Comparison of ENCODE assay signal across 21 cellular contexts in genomic region chr15:22868928-22869327, GRCh38.
"Had no signal": no experiment of that assay in that cellular context is flagged by ENCODE, and none has a peak within 500 bp of the region (broad histone marks: within the 10 kb centered on the region; RNA-seq: fewer than 3 reads in every experiment).

No MANE protein-coding gene starts in this region.

- H3K27ac ChIP-seq: adrenal gland, thoracic aorta, upper lobe of left lung had no signal

- H3K4me1 ChIP-seq: adrenal gland, upper lobe of left lung had no signal

- H3K27ac Mint-ChIP-seq: activated CD4-positive, alpha-beta memory T cell treated with anti-CD3 and anti-CD28 coated beads, Interleukin-2, amount 10 ng/mL, durations not matched to agents 7 days and 5 days; activated CD8-positive, alpha-beta memory T cell treated with anti-CD3 and anti-CD28 coated beads, Interleukin-2, amount 10 ng/mL, durations not matched to agents 7 days and 5 days; activated naive CD4-positive, alpha-beta T cell treated with anti-CD3 and anti-CD28 coated beads for 36 hours; nephron had no signal

- DNase-seq: activated CD4-positive, alpha-beta memory T cell treated with anti-CD3 and anti-CD28 coated beads, Interleukin-2, amount 10 ng/mL, durations not matched to agents 7 days and 5 days; activated CD4-positive, alpha-beta T cell treated with anti-CD3 and anti-CD28 coated beads for 48 hours; activated CD4-positive, CD25-positive, alpha-beta regulatory T cell; activated CD8-positive, alpha-beta memory T cell treated with anti-CD3 and anti-CD28 coated beads, Interleukin-2, amount 10 ng/mL, durations not matched to agents 7 days and 5 days; activated naive CD4-positive, alpha-beta T cell treated with anti-CD3 and anti-CD28 coated beads for 36 hours; adrenal gland; dorsolateral prefrontal cortex; hypothalamus; islet precursor cell; midbrain; nucleus accumbens; stimulated activated CD4-positive, alpha-beta T cell treated with anti-CD3 and anti-CD28 coated beads, Interleukin-4, amount 100 ng/mL, for 1 hour; stomach; T-helper 2 cell; upper lobe of left lung had no signal

- H3K4me3 ChIP-seq: adrenal gland, dorsolateral prefrontal cortex, lung, smooth muscle cell, stomach, thoracic aorta, upper lobe of left lung had no signal

- H3K9me3 ChIP-seq: adrenal gland, stomach, thoracic aorta, upper lobe of left lung had no signal

- H3K27me3 Mint-ChIP-seq: activated CD4-positive, alpha-beta memory T cell treated with anti-CD3 and anti-CD28 coated beads, Interleukin-2, amount 10 ng/mL, durations not matched to agents 7 days and 5 days; activated CD8-positive, alpha-beta memory T cell treated with anti-CD3 and anti-CD28 coated beads, Interleukin-2, amount 10 ng/mL, durations not matched to agents 7 days and 5 days had no signal

- H3K9me3 Mint-ChIP-seq: activated CD4-positive, alpha-beta memory T cell treated with anti-CD3 and anti-CD28 coated beads, Interleukin-2, amount 10 ng/mL, durations not matched to agents 7 days and 5 days; activated naive CD4-positive, alpha-beta T cell treated with anti-CD3 and anti-CD28 coated beads for 36 hours had no signal

- H3K4me1 Mint-ChIP-seq: nephron had no signal

- H3K4me3 Mint-ChIP-seq: activated CD4-positive, alpha-beta memory T cell treated with anti-CD3 and anti-CD28 coated beads, Interleukin-2, amount 10 ng/mL, durations not matched to agents 7 days and 5 days; activated CD8-positive, alpha-beta memory T cell treated with anti-CD3 and anti-CD28 coated beads, Interleukin-2, amount 10 ng/mL, durations not matched to agents 7 days and 5 days; activated naive CD4-positive, alpha-beta T cell treated with anti-CD3 and anti-CD28 coated beads for 36 hours; nephron had no signal

- ATAC-seq: activated CD8-positive, alpha-beta memory T cell treated with anti-CD3 and anti-CD28 coated beads, Interleukin-2, amount 10 ng/mL, durations not matched to agents 7 days and 5 days; left lobe of liver; sciatic nerve had no signal

- H3K27me3 ChIP-seq: adrenal gland, dorsolateral prefrontal cortex, stomach, upper lobe of left lung had no signal
